8 cellular contexts compared by ENCODE assay signal in the genomic region with DNA sequence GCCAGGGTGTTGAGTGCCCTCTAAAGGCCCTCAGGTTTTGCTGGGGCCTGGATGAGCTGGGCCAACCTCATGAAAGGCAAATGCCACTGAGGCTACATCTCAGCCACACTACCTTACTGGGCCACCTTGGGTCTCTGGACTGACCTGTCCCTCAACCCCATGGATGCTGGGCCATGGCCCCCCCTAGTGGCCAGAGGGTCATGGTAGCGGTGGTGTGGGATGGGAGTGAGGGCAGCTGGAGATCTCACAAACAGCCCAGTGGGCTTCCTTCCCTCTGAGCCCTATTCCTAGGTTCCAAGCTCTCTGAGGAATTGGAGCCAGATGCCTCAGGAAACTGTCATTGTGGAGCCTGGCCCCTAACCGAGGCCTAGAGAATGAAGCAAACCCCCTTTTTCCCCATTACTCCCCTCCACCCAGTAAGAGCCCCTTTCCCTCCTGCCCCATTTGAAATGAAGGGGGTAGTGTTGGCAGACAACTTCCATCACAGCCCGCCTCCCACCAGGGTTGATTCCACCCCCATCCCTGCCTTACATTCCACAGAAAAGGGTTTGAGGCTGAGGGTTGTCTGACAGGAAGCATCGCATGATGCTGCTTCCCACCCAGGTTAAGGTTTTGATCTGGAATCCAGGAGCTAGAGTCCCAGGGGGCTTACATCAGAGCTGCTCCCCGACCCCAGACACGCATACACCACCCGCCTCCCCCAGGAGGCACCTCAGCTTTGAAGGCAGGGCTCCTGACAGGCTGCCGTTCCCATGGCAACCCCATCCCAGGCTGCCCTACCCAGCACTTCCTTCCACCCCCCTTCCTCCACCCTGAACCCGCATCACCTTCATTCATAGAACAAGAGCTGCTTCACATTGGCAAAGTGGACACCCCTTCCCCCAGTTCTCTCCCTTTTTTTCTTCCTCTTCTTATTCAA.
DNase-seq lines count a peak whose midpoint lies in the region; ATAC-seq, FAIRE-seq and TF ChIP-seq lines count a peak whose summit lies in the region.

No MANE protein-coding gene starts in this region.

- no peak overlapping the region for H3K27ac ChIP-seq in smooth muscle cell (ENCODE audit: low read depth)

- H3K4me3 ChIP-seq in smooth muscle cell, result no peak overlapping the region

- peak; percentile 49 for TF ChIP-seq CTCF in smooth muscle cell (IDR thresholded peaks at IDR 0.05; ENCODE audit: borderline replicate concordance, insufficient read depth, poor library complexity, severe bottlenecking)

- H3K27me3 ChIP-seq in smooth muscle cell (ENCODE audit: low read depth), result peaks cover 24% of the 10 kb centered on the region

- 57% methylated on average over 9 of the region's 9 CpGs for WGBS in smooth muscle cell (ENCODE audit: low lambda C conversion rate)

- H3F3A ChIP-seq in smooth muscle cell (ENCODE audit: low read depth), result no peaks in the 10 kb centered on the region

- no peak for FAIRE-seq in GM19239 (lab: Jason Lieb, UNC)

- H4K20me1 ChIP-seq in smooth muscle cell (ENCODE audit: low read depth), result no peaks in the 10 kb centered on the region

- intact Hi-C loops in left cardiac atrium (cut with DNase I), result loop anchor here in 1 of 2 donors (5.0 kb wide), 2 partner anchors 63 to 112 kb away; partner anchors contain the start of gene PCDH1

- H3K4me2 ChIP-seq in smooth muscle cell, result no peak overlapping the region

- ATAC-seq in left cardiac atrium (peak; percentile 34 to 73), HG03565 (IDR thresholded peaks at IDR 0.05; ENCODE audit: unreplicated experiment) (no peak), GM19023 (IDR thresholded peaks at IDR 0.05; ENCODE audit: unreplicated experiment) (no peak)

- H3K9me3 ChIP-seq in smooth muscle cell (replicated peaks; ENCODE audit: low read depth), result no peaks in the 10 kb centered on the region

- H2AFZ ChIP-seq in smooth muscle cell (ENCODE audit: low read depth), result no peak overlapping the region

- no peaks in the 10 kb centered on the region for H3K36me3 ChIP-seq in smooth muscle cell (ENCODE audit: low read depth)

- no peak overlapping the region for H3K9ac ChIP-seq in smooth muscle cell (ENCODE audit: low read depth)

- peak; percentile 59 for DNase-seq in AG08396 (ENCODE audit: low spot score)
- peak; percentile 36 for DNase-seq in GM19239 (ENCODE audit: insufficient read length, low spot score)
- peak in 3 of 4 experiments; percentile 5 to 24 (median 8) for DNase-seq in activated naive CD4-positive, alpha-beta T cell (lab: John Stamatoyannopoulos, UW)
- DNase-seq in left cardiac atrium, result peak; percentile 46
- DNase-seq in smooth muscle cell (lab: John Stamatoyannopoulos, UW; ENCODE audit: unreplicated experiment), result no peak

- H3K79me2 ChIP-seq in smooth muscle cell (ENCODE audit: low read depth), result no peaks in the 10 kb centered on the region

- peaks cover 36% of the 10 kb centered on the region for H3K4me1 ChIP-seq in smooth muscle cell (ENCODE audit: low read depth)

TF ChIP-seq in PFSK-1, 5 proteins besides CTCF, POLR2A, EP300 and RAD21:
- TF ChIP-seq FOXP2 (optimal IDR thresholded peaks at IDR 0.05; ENCODE audit: borderline replicate concordance, extremely low read depth, extremely low read length, insufficient read depth) (peak; percentile 59), TAF1 (IDR thresholded peaks at IDR 0.05; ENCODE audit: borderline replicate concordance, insufficient read depth, low read length) (no peak)
- TF ChIP-seq, protein P1, sequence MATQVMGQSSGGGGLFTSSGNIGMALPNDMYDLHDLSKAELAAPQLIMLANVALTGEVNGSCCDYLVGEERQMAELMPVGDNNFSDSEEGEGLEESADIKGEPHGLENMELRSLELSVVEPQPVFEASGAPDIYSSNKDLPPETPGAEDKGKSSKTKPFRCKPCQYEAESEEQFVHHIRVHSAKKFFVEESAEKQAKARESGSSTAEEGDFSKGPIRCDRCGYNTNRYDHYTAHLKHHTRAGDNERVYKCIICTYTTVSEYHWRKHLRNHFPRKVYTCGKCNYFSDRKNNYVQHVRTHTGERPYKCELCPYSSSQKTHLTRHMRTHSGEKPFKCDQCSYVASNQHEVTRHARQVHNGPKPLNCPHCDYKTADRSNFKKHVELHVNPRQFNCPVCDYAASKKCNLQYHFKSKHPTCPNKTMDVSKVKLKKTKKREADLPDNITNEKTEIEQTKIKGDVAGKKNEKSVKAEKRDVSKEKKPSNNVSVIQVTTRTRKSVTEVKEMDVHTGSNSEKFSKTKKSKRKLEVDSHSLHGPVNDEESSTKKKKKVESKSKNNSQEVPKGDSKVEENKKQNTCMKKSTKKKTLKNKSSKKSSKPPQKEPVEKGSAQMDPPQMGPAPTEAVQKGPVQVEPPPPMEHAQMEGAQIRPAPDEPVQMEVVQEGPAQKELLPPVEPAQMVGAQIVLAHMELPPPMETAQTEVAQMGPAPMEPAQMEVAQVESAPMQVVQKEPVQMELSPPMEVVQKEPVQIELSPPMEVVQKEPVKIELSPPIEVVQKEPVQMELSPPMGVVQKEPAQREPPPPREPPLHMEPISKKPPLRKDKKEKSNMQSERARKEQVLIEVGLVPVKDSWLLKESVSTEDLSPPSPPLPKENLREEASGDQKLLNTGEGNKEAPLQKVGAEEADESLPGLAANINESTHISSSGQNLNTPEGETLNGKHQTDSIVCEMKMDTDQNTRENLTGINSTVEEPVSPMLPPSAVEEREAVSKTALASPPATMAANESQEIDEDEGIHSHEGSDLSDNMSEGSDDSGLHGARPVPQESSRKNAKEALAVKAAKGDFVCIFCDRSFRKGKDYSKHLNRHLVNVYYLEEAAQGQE (IDR thresholded peaks at IDR 0.05; ENCODE audit: insufficient read depth in 1 of 2, low read depth in 2 of 2, low read length in 2 of 2), result peak; percentile 60 to 61; a peak in 2 of 4 replicates
TF ChIP-seq in PFSK-1: peak in this region for 2.

Comparison
In these comparisons a context has a peak if more than half of its experiments do, and no peak if none do; other contexts are left out.
1. ATAC-seq: peak in left cardiac atrium (2 of 2); none in HG03565 (single experiment) and GM19023 (single experiment).